ENCODE assay signal across 10 cellular contexts in the genomic region with DNA sequence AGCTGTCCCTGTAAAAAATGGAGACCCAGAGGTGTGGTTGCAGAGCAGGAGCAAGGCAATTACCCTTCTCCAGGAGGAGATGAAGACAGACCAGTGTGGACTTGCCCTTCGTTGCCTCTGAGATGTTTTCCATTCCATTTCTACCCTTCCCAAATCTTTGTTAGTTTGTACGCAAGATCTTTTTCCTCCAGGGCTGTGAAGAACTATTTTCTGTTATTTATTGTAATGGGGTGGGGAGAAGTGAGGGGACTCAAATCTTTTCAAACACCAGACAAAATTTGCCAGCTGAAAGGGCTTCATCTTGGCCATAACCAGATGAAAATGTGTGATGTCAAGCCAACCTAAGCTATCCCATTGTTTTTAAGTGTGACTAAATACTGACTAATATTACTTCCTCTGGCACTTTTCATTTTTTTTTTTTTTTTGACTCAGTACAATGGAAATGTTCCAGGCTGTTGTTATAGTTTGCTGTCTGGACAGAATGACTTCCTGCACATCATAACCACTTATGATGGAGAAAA.
DNase-seq lines count a peak whose midpoint lies in the region; ATAC-seq, FAIRE-seq and TF ChIP-seq lines count a peak whose summit lies in the region.
"Had no signal": no experiment of that assay in that cellular context is flagged by ENCODE, and none has a peak within 500 bp of the region (broad histone marks: within the 10 kb centered on the region; RNA-seq: fewer than 3 reads in every experiment).

No MANE protein-coding gene starts in this region.

- ATAC-seq in HG02973 (IDR thresholded peaks at IDR 0.05; ENCODE audit: unreplicated experiment), result no peak

- no peak for TF ChIP-seq CTCF in GM13976 (IDR thresholded peaks at IDR 0.05; ENCODE audit: borderline replicate concordance, control extremely low read depth, extremely low read depth, insufficient read depth, missing control alignments)

- peak; percentile 43 for DNase-seq in CD1c-positive myeloid dendritic cell (ENCODE audit: extremely low spot score)
- DNase-seq in RCC 7860 (ENCODE audit: low spot score), result peak; percentile 70
- peak; percentile 67 for DNase-seq in fibroblast of gingiva (ENCODE audit: low read depth)
- peak; percentile 6 for DNase-seq in pons (ENCODE audit: low spot score)
- DNase-seq in GM13976 (ENCODE audit: low spot score), result no peak
- DNase-seq in cerebellar cortex (ENCODE audit: low spot score), result no peak
- no peak for DNase-seq in T-helper 9 cell
- DNase-seq: DND-41, NCI-H446 treated with DMSO at 0.1 percent for 48 hours had no signal

- peak; percentile 85 for FAIRE-seq in RCC 7860 (lab: Jason Lieb, UNC)

- in situ Hi-C loops in GM13976 (cut with MboI; ENCODE audit: low sequenced_read_pairs, unreplicated experiment), result no loop called here

Comparison
In these comparisons a context has a peak if more than half of its experiments do, and no peak if none do; other contexts are left out.
1. DNase-seq: peak in CD1c-positive myeloid dendritic cell (single experiment), RCC 7860 (single experiment), fibroblast of gingiva (single experiment) and pons (single experiment); none in GM13976 (single experiment), cerebellar cortex (single experiment) and T-helper 9 cell (single experiment).